38 cellular contexts compared by ENCODE assay signal in genomic region chr5:62498961-62499360, GRCh38.
"Had no signal": no experiment of that assay in that cellular context is flagged by ENCODE, and none has a peak within 500 bp of the region (broad histone marks: within the 10 kb centered on the region; RNA-seq: fewer than 3 reads in every experiment).

No MANE protein-coding gene starts in this region.

- H3K9me3 ChIP-seq: adrenal gland, ascending aorta, body of pancreas, breast epithelium had no signal

- H3K27me3 ChIP-seq: adrenal gland, ascending aorta, body of pancreas, brain microvascular endothelial cell, breast epithelium, cardiac muscle cell had no signal

- FAIRE-seq: astrocyte, bronchial epithelial cell had no signal

- H3K27ac Mint-ChIP-seq: activated naive CD4-positive, alpha-beta T cell treated with anti-CD3 and anti-CD28 coated beads for 36 hours; activated naive CD4-positive, alpha-beta T cell treated with anti-CD3 and anti-CD28 coated beads, Interleukin-2, amount 10 ng/mL, durations not matched to agents 7 days and 5 days; activated naive CD4-positive, alpha-beta T cell treated with anti-CD3 and anti-CD28 coated beads, Interleukin-2, amount 50 U/mL, for 24 hours; activated naive CD4-positive, alpha-beta T cell treated with anti-CD3 and anti-CD28 coated beads, Interleukin-2, amount 50 U/mL, for 72 hours; activated naive CD8-positive, alpha-beta T cell; activated naive CD8-positive, alpha-beta T cell treated with anti-CD3 and anti-CD28 coated beads for 36 hours; activated naive CD8-positive, alpha-beta T cell treated with anti-CD3 and anti-CD28 coated beads, Interleukin-2, amount 10 ng/mL, durations not matched to agents 7 days and 5 days; activated naive CD8-positive, alpha-beta T cell treated with anti-CD3 and anti-CD28 coated beads, Interleukin-2, amount 50 U/mL, for 24 hours; activated T-cell treated with anti-CD3 and anti-CD28 coated beads, Interleukin-2, amount 50 U/mL, for 24 hours; activated T-cell treated with anti-CD3 and anti-CD28 coated beads, Interleukin-2, amount 50 U/mL, for 72 hours; activated T-helper 1 cell treated with anti-CD3 and anti-CD28 coated beads, Interleukin-12 subunit alpha, Interleukin-12 subunit beta, Interleukin-2, Interleukin-4 antibody, amounts not matched to agents 30 ng/mL and 10 ng/mL and 1 ng/mL, durations not matched to agents 14 hours and 24 hours and 36 hours; activated T-helper 2 cell treated with anti-CD3 and anti-CD28 coated beads, Interferon-gamma antibody, Interleukin-2, Interleukin-4, amounts not matched to agents 10 μg/mL and 5 μg/mL and 100 μg/mL, durations not matched to agents 14 hours and 24 hours and 36 hours; brain had no signal

- DNase-seq: activated effector memory CD4-positive, alpha-beta T cell treated with anti-CD3 and anti-CD28 coated beads, Interleukin-2, amount 50 U/mL, for 16 hours; activated effector memory CD4-positive, alpha-beta T cell treated with Interleukin-2 at 50 U/mL for 16 hours; activated gamma-delta T cell; activated gamma-delta T cell treated with Interleukin-2 at 50 U/mL for 16 hours; activated naive CD4-positive, alpha-beta T cell; activated naive CD4-positive, alpha-beta T cell treated with anti-CD3 and anti-CD28 coated beads for 36 hours; activated naive CD4-positive, alpha-beta T cell treated with anti-CD3 and anti-CD28 coated beads, Interleukin-2, amount 10 ng/mL, durations not matched to agents 7 days and 5 days; activated naive CD4-positive, alpha-beta T cell treated with anti-CD3 and anti-CD28 coated beads, Interleukin-2, amount 50 U/mL, for 16 hours; activated naive CD4-positive, alpha-beta T cell treated with Interleukin-2 at 50 U/mL for 16 hours; activated naive CD8-positive, alpha-beta T cell treated with anti-CD3 and anti-CD28 coated beads for 36 hours; activated naive CD8-positive, alpha-beta T cell treated with anti-CD3 and anti-CD28 coated beads, Interleukin-2, amount 10 ng/mL, durations not matched to agents 7 days and 5 days; activated naive CD8-positive, alpha-beta T cell treated with anti-CD3 and anti-CD28 coated beads, Interleukin-2, amount 50 U/mL, for 24 hours; activated T-cell treated with anti-CD3 and anti-CD28 coated beads, Interleukin-2, amount 50 U/mL, for 1 hour; activated T-cell treated with anti-CD3 and anti-CD28 coated beads, Interleukin-2, amount 50 U/mL, for 24 hours; activated T-cell treated with anti-CD3 and anti-CD28 coated beads, Interleukin-2, amount 50 U/mL, for 4 hours; activated T-cell treated with anti-CD3 and anti-CD28 coated beads, Interleukin-2, amount 50 U/mL, for 72 hours; adrenal gland; amniotic stem cell; amygdala; anterior cingulate cortex; aorta; body of pancreas; brain microvascular endothelial cell; caudate nucleus; central memory CD4-positive, alpha-beta T cell; cerebellar nuclear complex had no signal

- H3K9me3 Mint-ChIP-seq: activated naive CD4-positive, alpha-beta T cell treated with anti-CD3 and anti-CD28 coated beads for 36 hours; activated naive CD4-positive, alpha-beta T cell treated with anti-CD3 and anti-CD28 coated beads, Interleukin-2, amount 10 ng/mL, durations not matched to agents 7 days and 5 days; activated naive CD4-positive, alpha-beta T cell treated with anti-CD3 and anti-CD28 coated beads, Interleukin-2, amount 50 U/mL, for 24 hours; activated naive CD4-positive, alpha-beta T cell treated with anti-CD3 and anti-CD28 coated beads, Interleukin-2, amount 50 U/mL, for 72 hours; activated naive CD8-positive, alpha-beta T cell treated with anti-CD3 and anti-CD28 coated beads for 36 hours; activated naive CD8-positive, alpha-beta T cell treated with anti-CD3 and anti-CD28 coated beads, Interleukin-2, amount 10 ng/mL, durations not matched to agents 7 days and 5 days; activated naive CD8-positive, alpha-beta T cell treated with anti-CD3 and anti-CD28 coated beads, Interleukin-2, amount 50 U/mL, for 24 hours; activated T-cell treated with anti-CD3 and anti-CD28 coated beads, Interleukin-2, amount 50 U/mL, for 24 hours; activated T-cell treated with anti-CD3 and anti-CD28 coated beads, Interleukin-2, amount 50 U/mL, for 4 hours; activated T-cell treated with anti-CD3 and anti-CD28 coated beads, Interleukin-2, amount 50 U/mL, for 72 hours; activated T-helper 1 cell treated with anti-CD3 and anti-CD28 coated beads, Interleukin-12 subunit alpha, Interleukin-12 subunit beta, Interleukin-2, Interleukin-4 antibody, amounts not matched to agents 30 ng/mL and 10 ng/mL and 1 ng/mL, durations not matched to agents 14 hours and 24 hours and 36 hours; activated T-helper 2 cell treated with anti-CD3 and anti-CD28 coated beads, Interferon-gamma antibody, Interleukin-2, Interleukin-4, amounts not matched to agents 10 μg/mL and 5 μg/mL and 100 μg/mL, durations not matched to agents 14 hours and 24 hours and 36 hours; brain; central memory CD8-positive, alpha-beta T cell had no signal

- ATAC-seq: activated naive CD4-positive, alpha-beta T cell treated with anti-CD3 and anti-CD28 coated beads, Interleukin-2, amount 50 U/mL, for 72 hours; activated naive CD8-positive, alpha-beta T cell treated with anti-CD3 and anti-CD28 coated beads, Interleukin-2, amount 50 U/mL, for 24 hours; activated T-cell treated with anti-CD3 and anti-CD28 coated beads, Interleukin-2, amount 50 U/mL, for 4 hours; activated T-cell treated with anti-CD3 and anti-CD28 coated beads, Interleukin-2, amount 50 U/mL, for 72 hours; body of pancreas had no signal

- H3K4me1 Mint-ChIP-seq: activated naive CD4-positive, alpha-beta T cell treated with anti-CD3 and anti-CD28 coated beads, Interleukin-2, amount 10 ng/mL, durations not matched to agents 7 days and 5 days; activated naive CD4-positive, alpha-beta T cell treated with anti-CD3 and anti-CD28 coated beads, Interleukin-2, amount 50 U/mL, for 24 hours; activated naive CD8-positive, alpha-beta T cell treated with anti-CD3 and anti-CD28 coated beads for 36 hours; activated naive CD8-positive, alpha-beta T cell treated with anti-CD3 and anti-CD28 coated beads, Interleukin-2, amount 50 U/mL, for 24 hours; brain; central memory CD8-positive, alpha-beta T cell had no signal

- H3K4me1 ChIP-seq: adrenal gland, ascending aorta, body of pancreas, breast epithelium had no signal

- H3K4me3 Mint-ChIP-seq: activated naive CD4-positive, alpha-beta T cell treated with anti-CD3 and anti-CD28 coated beads for 36 hours; activated naive CD4-positive, alpha-beta T cell treated with anti-CD3 and anti-CD28 coated beads, Interleukin-2, amount 10 ng/mL, durations not matched to agents 7 days and 5 days; activated naive CD4-positive, alpha-beta T cell treated with anti-CD3 and anti-CD28 coated beads, Interleukin-2, amount 50 U/mL, for 24 hours; activated naive CD8-positive, alpha-beta T cell; activated naive CD8-positive, alpha-beta T cell treated with anti-CD3 and anti-CD28 coated beads for 36 hours; activated naive CD8-positive, alpha-beta T cell treated with anti-CD3 and anti-CD28 coated beads, Interleukin-2, amount 10 ng/mL, durations not matched to agents 7 days and 5 days; activated naive CD8-positive, alpha-beta T cell treated with anti-CD3 and anti-CD28 coated beads, Interleukin-2, amount 50 U/mL, for 24 hours; activated T-cell treated with anti-CD3 and anti-CD28 coated beads, Interleukin-2, amount 50 U/mL, for 24 hours; activated T-cell treated with anti-CD3 and anti-CD28 coated beads, Interleukin-2, amount 50 U/mL, for 4 hours; activated T-cell treated with anti-CD3 and anti-CD28 coated beads, Interleukin-2, amount 50 U/mL, for 72 hours; activated T-helper 1 cell treated with anti-CD3 and anti-CD28 coated beads, Interleukin-12 subunit alpha, Interleukin-12 subunit beta, Interleukin-2, Interleukin-4 antibody, amounts not matched to agents 30 ng/mL and 10 ng/mL and 1 ng/mL, durations not matched to agents 14 hours and 24 hours and 36 hours; brain; central memory CD8-positive, alpha-beta T cell had no signal

- H3K36me3 ChIP-seq: adrenal gland, brain microvascular endothelial cell, breast epithelium had no signal

- H3K27ac ChIP-seq: adrenal gland, ascending aorta, body of pancreas, brain microvascular endothelial cell, breast epithelium, cardiac muscle cell had no signal

- H3K36me3 Mint-ChIP-seq: activated naive CD4-positive, alpha-beta T cell treated with anti-CD3 and anti-CD28 coated beads, Interleukin-2, amount 50 U/mL, for 72 hours had no signal

- H3K4me3 ChIP-seq: adrenal gland, ascending aorta, body of pancreas, breast epithelium, cardiac muscle cell had no signal

- H3K27me3 Mint-ChIP-seq: activated naive CD4-positive, alpha-beta T cell treated with anti-CD3 and anti-CD28 coated beads, Interleukin-2, amount 10 ng/mL, durations not matched to agents 7 days and 5 days; activated naive CD4-positive, alpha-beta T cell treated with anti-CD3 and anti-CD28 coated beads, Interleukin-2, amount 50 U/mL, for 24 hours; activated naive CD8-positive, alpha-beta T cell; activated naive CD8-positive, alpha-beta T cell treated with anti-CD3 and anti-CD28 coated beads for 36 hours; activated naive CD8-positive, alpha-beta T cell treated with anti-CD3 and anti-CD28 coated beads, Interleukin-2, amount 10 ng/mL, durations not matched to agents 7 days and 5 days; activated naive CD8-positive, alpha-beta T cell treated with anti-CD3 and anti-CD28 coated beads, Interleukin-2, amount 50 U/mL, for 24 hours; activated T-cell treated with anti-CD3 and anti-CD28 coated beads, Interleukin-2, amount 50 U/mL, for 24 hours; brain; central memory CD8-positive, alpha-beta T cell had no signal
